ENCODE assay signal across 12 cellular contexts in genomic region chr5:43769576-43770352, GRCh38.
DNase-seq lines count a peak whose midpoint lies in the region; ATAC-seq and TF ChIP-seq lines count a peak whose summit lies in the region.
"Had no signal": no experiment of that assay in that cellular context is flagged by ENCODE, and none has a peak within 500 bp of the region (broad histone marks: within the 10 kb centered on the region; RNA-seq: fewer than 3 reads in every experiment).

No MANE protein-coding gene starts in this region.

- H3K4me3 ChIP-seq in BJ (ENCODE audit: low read depth, low read length) (no peak overlapping the region), heart right ventricle (no peak overlapping the region)

- peak overlapping the region in 4 of 10 donors; percentile 27 to 77 (median 43) for H3K27ac ChIP-seq in heart right ventricle
- H3K27ac ChIP-seq: KMS-11 had no signal

- ATAC-seq in heart right ventricle (peak; percentile 76 to 95 (median 80)), sciatic nerve (peak; percentile 97), HG03354 (IDR thresholded peaks at IDR 0.05; ENCODE audit: poor library complexity, severe bottlenecking, unreplicated experiment) (no peak), GM21367 (IDR thresholded peaks at IDR 0.05; ENCODE audit: unreplicated experiment) (no peak)
- ATAC-seq in stimulated activated memory B cell treated with anti-CD40 and anti-IgM and Interleukin-4, amounts not matched to agents 10 μg/mL and 1 μg/mL and 100 μg/mL, for 72 hours, result no peak

- POLR2A ChIA-PET in BJ (lab: Charles Lee), result no interaction called here

- peak overlapping the region in 3 of 5 experiments; percentile 2 to 92 (median 11) for H3K27ac Mint-ChIP-seq in brain
- no peak overlapping the region for H3K27ac Mint-ChIP-seq in stimulated activated memory B cell treated with anti-CD40 and anti-IgM and Interleukin-4, amounts not matched to agents 10 μg/mL and 1 μg/mL and 100 μg/mL, for 72 hours
- H3K27ac Mint-ChIP-seq: CD14-positive monocyte had no signal

- no peaks in the 10 kb centered on the region for H3K27me3 ChIP-seq in BJ (ENCODE audit: control insufficient read depth, insufficient read depth, low read length)
- no peaks in the 10 kb centered on the region for H3K27me3 ChIP-seq in heart right ventricle

- peak; percentile 19 for DNase-seq in BJ (ENCODE audit: low read depth)
- DNase-seq in heart right ventricle, result peak in 1 of 2 donors; percentile 55
- DNase-seq in sciatic nerve (ENCODE audit: low spot score), result no peak
- DNase-seq in T-helper 2 cell, result no peak
- DNase-seq: kidney, NCI-H2171 had no signal

- peaks cover 15% of the 10 kb centered on the region for H3K4me1 Mint-ChIP-seq in brain
- H3K4me1 Mint-ChIP-seq in stimulated activated memory B cell treated with anti-CD40 and anti-IgM and Interleukin-4, amounts not matched to agents 10 μg/mL and 1 μg/mL and 100 μg/mL, for 72 hours, result no peaks in the 10 kb centered on the region

- no peak overlapping the region for H3K4me3 Mint-ChIP-seq in brain
- no peak overlapping the region for H3K4me3 Mint-ChIP-seq in stimulated activated memory B cell treated with anti-CD40 and anti-IgM and Interleukin-4, amounts not matched to agents 10 μg/mL and 1 μg/mL and 100 μg/mL, for 72 hours
- H3K4me3 Mint-ChIP-seq: CD14-positive monocyte had no signal

- no peaks in the 10 kb centered on the region for H3K9me3 Mint-ChIP-seq in brain
- H3K9me3 Mint-ChIP-seq in stimulated activated memory B cell treated with anti-CD40 and anti-IgM and Interleukin-4, amounts not matched to agents 10 μg/mL and 1 μg/mL and 100 μg/mL, for 72 hours, result no peaks in the 10 kb centered on the region

- intact Hi-C loops in heart right ventricle (cut with DNase I) (no loop called here), sciatic nerve (cut with DNase I) (no loop called here)

- H3K36me3 ChIP-seq in BJ (ENCODE audit: control insufficient read depth, insufficient read depth, low read length) (no peaks in the 10 kb centered on the region), heart right ventricle (no peaks in the 10 kb centered on the region)

- H3K36me3 Mint-ChIP-seq in brain, result no peaks in the 10 kb centered on the region
- H3K36me3 Mint-ChIP-seq in stimulated activated memory B cell treated with anti-CD40 and anti-IgM and Interleukin-4, amounts not matched to agents 10 μg/mL and 1 μg/mL and 100 μg/mL, for 72 hours, result no peaks in the 10 kb centered on the region
- H3K36me3 Mint-ChIP-seq: CD14-positive monocyte had no signal

- TF ChIP-seq CTCF in BJ (IDR thresholded peaks at IDR 0.05; ENCODE audit: insufficient read depth, low read depth, low read length), result no peak
- no peak for TF ChIP-seq CTCF in brain (conservative IDR thresholded peaks at IDR 0.05)
- no peak for TF ChIP-seq CTCF in heart right ventricle (IDR thresholded peaks at IDR 0.05)

- 47 to 56% methylated on average over 7 of the region's 7 CpGs for WGBS in heart right ventricle, 2 donors

- no peaks in the 10 kb centered on the region for H3K27me3 Mint-ChIP-seq in brain
- H3K27me3 Mint-ChIP-seq in stimulated activated memory B cell treated with anti-CD40 and anti-IgM and Interleukin-4, amounts not matched to agents 10 μg/mL and 1 μg/mL and 100 μg/mL, for 72 hours, result peaks cover 10% of the 10 kb centered on the region

- peaks cover 0 to 18% (median 0%) of the 10 kb centered on the region in 9 donors for H3K4me1 ChIP-seq in heart right ventricle

- CTCF ChIA-PET in BJ (lab: Yijun Ruan, JAX), result no interaction called here

- no peaks in the 10 kb centered on the region for H3K9me3 ChIP-seq in heart right ventricle

Comparison
In these comparisons a context has a peak if more than half of its experiments do, and no peak if none do; other contexts are left out.
1. ATAC-seq: peak in heart right ventricle (8 of 8) and sciatic nerve (single experiment); none in HG03354 (single experiment), GM21367 (single experiment) and stimulated activated memory B cell treated with anti-CD40 and anti-IgM and Interleukin-4, amounts not matched to agents 10 μg/mL and 1 μg/mL and 100 μg/mL, for 72 hours (single experiment).